Comparison of ENCODE assay signal across 9 cellular contexts in genomic region chrX:153829549-153829798, GRCh38. TPM values are rescaled to one million over a fixed set of nuclear protein-coding genes. Genes with fewer than 3 reads are reported as not detected.
DNase-seq lines count a peak whose midpoint lies in the region; ATAC-seq and TF ChIP-seq lines count a peak whose summit lies in the region.
"Had no signal": no experiment of that assay in that cellular context is flagged by ENCODE, and none has a peak within 500 bp of the region (broad histone marks: within the 10 kb centered on the region; RNA-seq: fewer than 3 reads in every experiment).

No MANE protein-coding gene starts in this region.

- no peak for TF ChIP-seq EP300 in suprapubic skin (IDR thresholded peaks at IDR 0.05)

- H3K9me2 ChIP-seq in PC-3 (replicated peaks; ENCODE audit: low read length), result no peaks in the 10 kb centered on the region

- H3K79me2 ChIP-seq in PC-3 (ENCODE audit: low read length), result no peaks in the 10 kb centered on the region

- no peak overlapping the region for H3K4me2 ChIP-seq in PC-3 (ENCODE audit: low read length)

- no peaks in the 10 kb centered on the region for H3K36me3 Mint-ChIP-seq in T-helper 1 cell treated with Interleukin-12 subunit alpha and Interleukin-12 subunit beta and Interleukin-4 antibody, amounts not matched to agents 30 μg/mL and 1 μg/mL, for 36 hours (ENCODE audit: low read depth)
- peaks cover 3% of the 10 kb centered on the region for H3K36me3 Mint-ChIP-seq in central memory CD8-positive, alpha-beta T cell (ENCODE audit: insufficient read depth)

- no peak overlapping the region for H3K9ac ChIP-seq in PC-3 (ENCODE audit: low read length)

- H3K4me3 ChIP-seq in mesodermal cell (ENCODE audit: extremely low read depth, insufficient read depth, low read length, poor library complexity, severe bottlenecking) (peak overlapping the region; percentile 39), suprapubic skin (peak overlapping the region; percentile 48), PC-3 (ENCODE audit: low read length) (no peak overlapping the region)
- H3K4me3 ChIP-seq: MG63 had no signal

- no peak for DNase-seq in T-helper 1 cell
- no peak for DNase-seq in central memory CD8-positive, alpha-beta T cell (ENCODE audit: low spot score in 2 of 2)
- no peak for DNase-seq in suprapubic skin (ENCODE audit: low spot score in 2 of 2)
- no peak for DNase-seq in GOT3 (lab: John Stamatoyannopoulos, UW)
- no peak for DNase-seq in PC-3
- DNase-seq: MG63 had no signal

- no peaks in the 10 kb centered on the region for H3F3A ChIP-seq in PC-3 (ENCODE audit: low read length, unreplicated experiment)

- intact Hi-C loops in PC-3 (cut with micrococcal nuclease), result no loop called here

- CTCF ChIA-PET in PC-3 (lab: Charles Lee), result no interaction called here

- H3K27ac ChIP-seq in mesodermal cell (ENCODE audit: low read depth, low read length, severe bottlenecking), result no peak overlapping the region
- no peak overlapping the region for H3K27ac ChIP-seq in suprapubic skin
- no peak overlapping the region for H3K27ac ChIP-seq in PC-3 (ENCODE audit: low read length)

- peaks cover 15% of the 10 kb centered on the region for H3K27me3 ChIP-seq in suprapubic skin
- H3K27me3 ChIP-seq in PC-3 (ENCODE audit: low read length), result peaks cover 45% of the 10 kb centered on the region

- no TSS peak for BruUV-seq in PC-3 (replicated peaks; lab: Mats Ljungman, UMichigan)

- H3K27me3 Mint-ChIP-seq in T-helper 1 cell treated with Interleukin-12 subunit alpha and Interleukin-12 subunit beta and Interleukin-4 antibody, amounts not matched to agents 30 μg/mL and 1 μg/mL, for 36 hours (ENCODE audit: low read depth), result peaks cover 54% of the 10 kb centered on the region
- H3K27me3 Mint-ChIP-seq in central memory CD8-positive, alpha-beta T cell, result no peaks in the 10 kb centered on the region

- H3K4me1 ChIP-seq in mesodermal cell (ENCODE audit: control insufficient read depth, insufficient read depth, low read length, poor library complexity, severe bottlenecking), result peaks cover 3% of the 10 kb centered on the region
- H3K4me1 ChIP-seq in suprapubic skin, result peaks cover 18% of the 10 kb centered on the region
- no peaks in the 10 kb centered on the region for H3K4me1 ChIP-seq in PC-3 (ENCODE audit: insufficient read depth, low read length)

- H3K27ac Mint-ChIP-seq in T-helper 1 cell treated with Interleukin-12 subunit alpha and Interleukin-12 subunit beta and Interleukin-4 antibody, amounts not matched to agents 30 μg/mL and 1 μg/mL, for 36 hours, result no peak overlapping the region
- H3K27ac Mint-ChIP-seq in central memory CD8-positive, alpha-beta T cell (ENCODE audit: low read depth), result no peak overlapping the region

- no peak overlapping the region for H2AFZ ChIP-seq in PC-3 (ENCODE audit: low read length)

- POLR2A ChIA-PET in PC-3 (lab: Charles Lee; ENCODE audit: unreplicated experiment), result no interaction called here

- no peaks in the 10 kb centered on the region for H4K20me1 ChIP-seq in PC-3 (ENCODE audit: low read length)

- H3K4me1 Mint-ChIP-seq in T-helper 1 cell treated with Interleukin-12 subunit alpha and Interleukin-12 subunit beta and Interleukin-4 antibody, amounts not matched to agents 30 μg/mL and 1 μg/mL, for 36 hours (ENCODE audit: low read depth), result peaks cover 3% of the 10 kb centered on the region
- H3K4me1 Mint-ChIP-seq in central memory CD8-positive, alpha-beta T cell, result peaks cover 16% of the 10 kb centered on the region

- no peak for TF ChIP-seq POLR2A in suprapubic skin (IDR thresholded peaks at IDR 0.05)

- no peak for ATAC-seq in central memory CD8-positive, alpha-beta T cell (replicated peaks; ENCODE audit: extremely low read depth, poor library complexity, severe bottlenecking)
- no peak for ATAC-seq in HG03378 (IDR thresholded peaks at IDR 0.05; ENCODE audit: unreplicated experiment)
- no peak for ATAC-seq in PC-3

- TF ChIP-seq CTCF in suprapubic skin (IDR thresholded peaks at IDR 0.05), result no peak
- TF ChIP-seq CTCF in PC-3 (conservative IDR thresholded peaks at IDR 0.05; ENCODE audit: low read depth, low read length), result no peak

- 0% methylated on average over 8 to 22 of the region's 27 CpGs for WGBS in mesodermal cell (ENCODE audit: insufficient coverage in 2 of 2), 2 experiments
- WGBS in suprapubic skin, result 43% methylated on average over 7 of the region's 27 CpGs

- no peaks in the 10 kb centered on the region for H3K9me3 Mint-ChIP-seq in T-helper 1 cell treated with Interleukin-12 subunit alpha and Interleukin-12 subunit beta and Interleukin-4 antibody, amounts not matched to agents 30 μg/mL and 1 μg/mL, for 36 hours
- no peaks in the 10 kb centered on the region for H3K9me3 Mint-ChIP-seq in central memory CD8-positive, alpha-beta T cell

- H3K9me3 ChIP-seq in mesodermal cell (ENCODE audit: control insufficient read depth, low read length) (no peaks in the 10 kb centered on the region), suprapubic skin (no peaks in the 10 kb centered on the region), PC-3 (ENCODE audit: low read length) (no peaks in the 10 kb centered on the region)
- H3K9me3 ChIP-seq: MG63 had no signal

- peak overlapping the region; percentile 60 for H3K4me3 Mint-ChIP-seq in T-helper 1 cell treated with Interleukin-12 subunit alpha and Interleukin-12 subunit beta and Interleukin-4 antibody, amounts not matched to agents 30 μg/mL and 1 μg/mL, for 36 hours
- H3K4me3 Mint-ChIP-seq in central memory CD8-positive, alpha-beta T cell, result peak overlapping the region; percentile 74

- H3K36me3 ChIP-seq in mesodermal cell (ENCODE audit: control insufficient read depth, insufficient read depth, low read length), result no peaks in the 10 kb centered on the region
- H3K36me3 ChIP-seq in suprapubic skin, result no peaks in the 10 kb centered on the region
- no peaks in the 10 kb centered on the region for H3K36me3 ChIP-seq in PC-3 (ENCODE audit: low read depth, low read length)
- H3K36me3 ChIP-seq: MG63 had no signal

RNA-seq across cellular contexts. Expression of gene PDZD4, which starts 0.9 kb away (rescaled TPM):
- 15.5 TPM for polyA plus RNA-seq in mesodermal cell (2013, experiment 1 of 2)
- 12.1 TPM for polyA plus RNA-seq in mesodermal cell (2013, experiment 2 of 2)
- total RNA-seq in suprapubic skin (1 to 10 TPM; 2.0 to 6.3 (median 3.0) TPM), PC-3 (2014; rRNA removed) (0.26 and 0.63 TPM in 2 replicates)

RNA-seq across cellular contexts. Expression of gene SSR4, which starts 35.0 kb away (rescaled TPM):
- polyA plus RNA-seq in mesodermal cell (2013, experiment 1 of 2), result 508 TPM
- polyA plus RNA-seq in mesodermal cell (2013, experiment 2 of 2), result 415 TPM
- total RNA-seq in suprapubic skin (100 to 1,000 TPM in 3 of 4 donors, 10 to 100 TPM in 1; 86.7 to 200 (median 150) TPM), PC-3 (2014; rRNA removed) (232 and 298 TPM in 2 replicates)

RNA-seq across cellular contexts. Expression of gene IDH3G, which starts 35.3 kb away (rescaled TPM):
- 53.4 TPM for polyA plus RNA-seq in mesodermal cell (2013, experiment 1 of 2)
- polyA plus RNA-seq in mesodermal cell (2013, experiment 2 of 2), result 47.6 TPM
- total RNA-seq in suprapubic skin (100 to 1,000 TPM in 1 of 4 donors, 10 to 100 TPM in 3; 58.1 to 105 (median 93.8) TPM), PC-3 (2014; rRNA removed) (88.6 and 104 TPM in 2 replicates)

RNA-seq across cellular contexts. Expression of gene SRPK3, which starts 48.6 kb away (rescaled TPM):
- 0.77 TPM for polyA plus RNA-seq in mesodermal cell (2013, experiment 1 of 2)
- not detected for polyA plus RNA-seq in mesodermal cell (2013, experiment 2 of 2)
- total RNA-seq in suprapubic skin (1 to 10 TPM in 2 of 4 donors, under 1 TPM in 2; 0.42 to 3.1 (median 1.2) TPM), PC-3 (2014; rRNA removed) (0.40 and 1.5 TPM in 2 replicates)

RNA-seq across cellular contexts. Expression of gene L1CAM, which starts 56.5 kb away (rescaled TPM):
- polyA plus RNA-seq in mesodermal cell (2013, experiment 1 of 2), result 53.0 TPM
- 39.3 TPM for polyA plus RNA-seq in mesodermal cell (2013, experiment 2 of 2)
- total RNA-seq in suprapubic skin (10 to 100 TPM in 1 of 4 donors, 1 to 10 TPM in 3; 4.1 to 10.4 (median 8.5) TPM), PC-3 (2014; rRNA removed) (5.2 and 11.2 TPM in 2 replicates)
